Comparison of ENCODE assay signal across 12 cellular contexts in the genomic region with DNA sequence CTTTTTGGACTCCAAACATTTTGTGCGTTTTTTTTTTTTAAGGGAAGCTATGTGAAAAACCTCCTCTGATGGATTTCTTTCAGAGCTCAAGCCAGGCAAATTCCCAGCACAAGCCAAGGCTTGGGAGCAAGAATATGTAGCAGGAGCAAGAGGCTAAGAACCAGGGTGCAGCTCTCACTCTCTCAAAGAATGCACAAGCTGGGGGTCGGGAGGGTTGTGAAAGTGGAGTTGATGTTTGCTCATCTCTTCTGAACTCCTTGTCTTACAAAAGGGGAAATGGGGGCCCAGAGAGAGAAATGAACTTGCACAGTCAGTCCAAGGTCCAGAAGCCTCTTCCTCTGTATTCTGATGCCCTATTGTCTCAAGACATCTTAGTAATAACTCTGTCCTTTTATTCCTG. TPM values are rescaled to one million over a fixed set of nuclear protein-coding genes. Genes with fewer than 3 reads are reported as not detected.
DNase-seq lines count a peak whose midpoint lies in the region; ATAC-seq, FAIRE-seq and TF ChIP-seq lines count a peak whose summit lies in the region.
"Had no signal": no experiment of that assay in that cellular context is flagged by ENCODE, and none has a peak within 500 bp of the region (broad histone marks: within the 10 kb centered on the region; RNA-seq: fewer than 3 reads in every experiment).

No MANE protein-coding gene starts in this region.

- no peaks in the 10 kb centered on the region for H3K27me3 Mint-ChIP-seq in CD4-positive, CD25-positive, alpha-beta regulatory T cell

- RAD21 ChIA-PET in GM12878 (lab: Charles Lee; ENCODE audit: unreplicated experiment): interaction anchor here (0.7 to 11.7 kb wide), 13 partner anchors 9 to 178 kb away, joined by 3 to 196 read pairs (median 8); partner anchors contain the start of gene TRAF1

- POLR2A ChIA-PET in GM12878 (lab: Charles Lee): interaction anchor here (0.6 to 18.1 kb wide), 12 partner anchors 9 to 141 kb away, joined by 3 to 383 read pairs (median 4); no protein-coding TSS in a partner anchor

- H3K4me3 ChIP-seq in CD4-positive, CD25-positive, alpha-beta regulatory T cell (ENCODE audit: low read depth, low read length): peak overlapping the region; percentile 26
- H3K4me3 ChIP-seq in Loucy (ENCODE audit: low read length, poor library complexity, severe bottlenecking) (no peak overlapping the region), GM12878 (peak overlapping the region; percentile 16; the same call in 1 of the 2 replicates), neutrophil (ENCODE audit: low read depth in 1 of 2, low read length in 1 of 2) (no peak overlapping the region)

- H3K9me3 Mint-ChIP-seq in CD4-positive, CD25-positive, alpha-beta regulatory T cell: no peaks in the 10 kb centered on the region

- SMC1A ChIA-PET in GM12878 (lab: Charles Lee; ENCODE audit: uncharacterized antibody, unreplicated experiment): interaction anchor here (1.0 to 26.1 kb wide), 11 partner anchors 9 to 178 kb away, joined by 3 to 522 read pairs (median 9); partner anchors contain the start of gene TRAF1

- no peak for TF ChIP-seq POLR2A in GM12878 (IDR thresholded peaks at IDR 0.05; ENCODE audit: low read depth, low read length)

- TF ChIP-seq CTCF in Loucy (conservative IDR thresholded peaks at IDR 0.05; ENCODE audit: low read length): no peak
- TF ChIP-seq CTCF in GM12878 (IDR thresholded peaks at IDR 0.05 in 2 of 3, conservative IDR thresholded peaks at IDR 0.05 in 1 of 3; ENCODE audit: control insufficient read depth in 2 of 3, extremely low read depth in 1 of 3, insufficient read depth in 1 of 3, low read depth in 3 of 3, low read length in 3 of 3): no peak
- no peak for TF ChIP-seq CTCF in neutrophil (IDR thresholded peaks at IDR 0.05)

- no peak for ATAC-seq in CD4-positive, CD25-positive, alpha-beta regulatory T cell (ENCODE audit: low read depth in 2 of 2)
- ATAC-seq in GM12878: peak; percentile 16
- ATAC-seq in GM18867 (IDR thresholded peaks at IDR 0.05; ENCODE audit: unreplicated experiment): no peak
- no peak for ATAC-seq in HG03045 (IDR thresholded peaks at IDR 0.05; ENCODE audit: unreplicated experiment)

- CTCF ChIA-PET in GM12878 (lab: Yijun Ruan, JAX): interaction anchor here (1.4 to 11.9 kb wide), 12 partner anchors 8 to 179 kb away, joined by 3 to 110 read pairs (median 10); no protein-coding TSS in a partner anchor

- H3K4me3 Mint-ChIP-seq in CD4-positive, CD25-positive, alpha-beta regulatory T cell: peak overlapping the region in 3 of 4 donors; percentile 11 to 40 (median 13)

- peak overlapping the region; percentile 99 for H3K27ac ChIP-seq in CD4-positive, CD25-positive, alpha-beta regulatory T cell (ENCODE audit: insufficient read depth, low read length, poor library complexity, severe bottlenecking)
- peak overlapping the region; percentile 96 for H3K27ac ChIP-seq in GM12878 (ENCODE audit: control insufficient read depth, insufficient read depth)
- H3K27ac ChIP-seq in neutrophil: peak overlapping the region; percentile 49

- TF ChIP-seq EP300 in GM12878 (IDR thresholded peaks at IDR 0.05; ENCODE audit: borderline replicate concordance in 1 of 2, control insufficient read depth in 1 of 2, low read depth in 2 of 2, low read length in 2 of 2): no peak

- no peak for TF ChIP-seq RAD21 in GM12878 (IDR thresholded peaks at IDR 0.05; ENCODE audit: insufficient read depth, low read depth, low read length)

- H3K4me1 Mint-ChIP-seq in CD4-positive, CD25-positive, alpha-beta regulatory T cell: peaks cover 10 to 79% (median 62%) of the 10 kb centered on the region in 4 donors

- H4K20me1 ChIP-seq in Loucy (ENCODE audit: insufficient read depth, low read length, poor library complexity, severe bottlenecking): no peaks in the 10 kb centered on the region
- no peaks in the 10 kb centered on the region for H4K20me1 ChIP-seq in GM12878 (ENCODE audit: control insufficient read depth, insufficient read depth)

- peaks cover 79% of the 10 kb centered on the region for H3K4me1 ChIP-seq in CD4-positive, CD25-positive, alpha-beta regulatory T cell (ENCODE audit: control insufficient read depth, insufficient read depth, low read length, poor library complexity, severe bottlenecking)
- H3K4me1 ChIP-seq in Loucy (ENCODE audit: insufficient read depth, low read length, poor library complexity, severe bottlenecking) (peaks cover 81% of the 10 kb centered on the region), GM12878 (ENCODE audit: control insufficient read depth, insufficient read depth, low read length) (peaks cover 58% of the 10 kb centered on the region), neutrophil (ENCODE audit: control insufficient read depth in 1 of 2, insufficient read depth in 1 of 2, low read depth in 1 of 2, low read length in 1 of 2) (peaks cover 41 to 44% of the 10 kb centered on the region in 2 experiments)

- H2AFZ ChIP-seq in Loucy (ENCODE audit: low read length): no peak overlapping the region
- no peak overlapping the region for H2AFZ ChIP-seq in GM12878 (ENCODE audit: control insufficient read depth, low read depth, low read length)

- H3K4me2 ChIP-seq in Loucy (ENCODE audit: low read depth, low read length, poor library complexity, severe bottlenecking): no peak overlapping the region
- H3K4me2 ChIP-seq in GM12878 (ENCODE audit: control insufficient read depth, insufficient read depth): peak overlapping the region; percentile 64

- H3K36me3 Mint-ChIP-seq in CD4-positive, CD25-positive, alpha-beta regulatory T cell: no peaks in the 10 kb centered on the region

- in situ Hi-C loops in GM12878 (cut with MboI): no loop called here

- no peaks in the 10 kb centered on the region for H3K9me3 ChIP-seq in CD4-positive, CD25-positive, alpha-beta regulatory T cell (ENCODE audit: control insufficient read depth in 2 of 2, low read length in 2 of 2)
- H3K9me3 ChIP-seq in Loucy (ENCODE audit: insufficient read depth, low read depth, low read length): no peaks in the 10 kb centered on the region
- no peaks in the 10 kb centered on the region for H3K9me3 ChIP-seq in GM12878 (replicated peaks; ENCODE audit: control insufficient read depth, insufficient read depth, low read length)
- H3K9me3 ChIP-seq in neutrophil: no peaks in the 10 kb centered on the region

- H3K9me2 ChIP-seq in Loucy (replicated peaks; ENCODE audit: low read depth, low read length): no peaks in the 10 kb centered on the region

- intact Hi-C loops in GM12878 (cut with micrococcal nuclease; ENCODE audit: unreplicated experiment): loop anchor here (5.0 kb wide), 2 partner anchors 138 to 142 kb away; partner anchors contain the start of genes CNTRL and FBXW2

- DNase-seq in CD4-positive, CD25-positive, alpha-beta regulatory T cell: no peak
- DNase-seq in GM12878 (ENCODE audit: low read depth, low spot score) (no peak), urothelium cell line (ENCODE audit: low spot score) (no peak), kidney glomerular epithelial cell (lab: John Stamatoyannopoulos, UW) (no peak)
- DNase-seq: NCI-H226; stimulated activated CD4-positive, alpha-beta T cell treated with anti-CD3 and anti-CD28 coated beads, Interleukin-15, amount 100 ng/mL, for 24 hours had no signal

- BruUV-seq in GM12878 (replicated peaks; lab: Mats Ljungman, UMichigan): no TSS peak

- H3K27me3 ChIP-seq in CD4-positive, CD25-positive, alpha-beta regulatory T cell (ENCODE audit: control insufficient read depth, insufficient read depth, low read length): no peaks in the 10 kb centered on the region
- no peaks in the 10 kb centered on the region for H3K27me3 ChIP-seq in Loucy (ENCODE audit: insufficient read depth, low read length, poor library complexity, severe bottlenecking)
- H3K27me3 ChIP-seq in GM12878 (replicated peaks in 1 of 2; ENCODE audit: control insufficient read depth in 2 of 2, insufficient read depth in 2 of 2, low read length in 1 of 2): no peaks in the 10 kb centered on the region
- H3K27me3 ChIP-seq in neutrophil: no peaks in the 10 kb centered on the region

- no peaks in the 10 kb centered on the region for H3K36me3 ChIP-seq in CD4-positive, CD25-positive, alpha-beta regulatory T cell (ENCODE audit: control insufficient read depth, insufficient read depth, low read length)
- H3K36me3 ChIP-seq in Loucy (ENCODE audit: insufficient read depth, low read length) (no peaks in the 10 kb centered on the region), GM12878 (ENCODE audit: control insufficient read depth in 2 of 2, insufficient read depth in 2 of 2, low read length in 1 of 2) (no peaks in the 10 kb centered on the region), neutrophil (no peaks in the 10 kb centered on the region)

- no peaks in the 10 kb centered on the region for H3K79me2 ChIP-seq in Loucy (ENCODE audit: insufficient read depth, low read length)
- peaks cover 20% of the 10 kb centered on the region for H3K79me2 ChIP-seq in GM12878 (ENCODE audit: control insufficient read depth, insufficient read depth, low read length)

- FAIRE-seq in GM12878 (lab: Jason Lieb, UNC) (peak; percentile 23), urothelium cell line (lab: Jason Lieb, UNC) (no peak)
- FAIRE-seq: colon, G401.6 had no signal

- H3K9ac ChIP-seq in Loucy (ENCODE audit: low read depth, low read length, poor library complexity, severe bottlenecking) (peak overlapping the region; percentile 70), GM12878 (ENCODE audit: control insufficient read depth, insufficient read depth, low read length) (peak overlapping the region; percentile 31; the same call in 1 of the 2 replicates)

- WGBS in GM12878 (ENCODE audit: insufficient coverage, insufficient replicate concordance, low lambda C conversion rate, missing lambda C conversion rate): 0% methylated on average over 2 of the region's 2 CpGs

- peak overlapping the region; percentile 99 to 100 (median 100) for H3K27ac Mint-ChIP-seq in CD4-positive, CD25-positive, alpha-beta regulatory T cell

- peaks cover 9% of the 10 kb centered on the region; the same call in 1 of the 2 replicates for H3F3A ChIP-seq in Loucy (ENCODE audit: low read depth)

RNA-seq across cellular contexts. Expression of gene TRAF1, which starts 7.7 kb away (rescaled TPM):
- total RNA-seq in CD4-positive, CD25-positive, alpha-beta regulatory T cell: 167 TPM
- 10 to 100 TPM; 13.5 to 18.7 (median 16.5) TPM for polyA plus RNA-seq in CD4-positive, CD25-positive, alpha-beta regulatory T cell
- 317 and 349 TPM in 2 replicates for total RNA-seq in GM12878 (2013; cell fraction: nucleolus; rRNA removed)
- 144 and 153 TPM in 2 replicates for total RNA-seq in GM12878 (2014; rRNA removed)
- total RNA-seq in GM12878 (2014; rRNA removed; fragmentation: Illumina TruSeq; extraction: Trizol): 111 and 116 TPM in 2 replicates
- 163 and 164 TPM in 2 replicates for total RNA-seq in GM12878 (2021)
- polyA plus RNA-seq in GM12878 (2011; ENCODE audit: low read depth): 44.2 TPM
- polyA plus RNA-seq in GM12878 (2011; rRNA removed): 106 and 147 TPM in 2 replicates
- 186 and 209 TPM in 2 replicates for polyA plus RNA-seq in GM12878 (2011; cell fraction: cytosol; rRNA removed)
- polyA plus RNA-seq in GM12878 (2011; cell fraction: nucleus; rRNA removed): 205 and 241 TPM in 2 replicates
- 65.1 and 86.6 TPM in 2 replicates for polyA plus RNA-seq in GM12878 (2012)
- 82.8 and 140 TPM in 2 replicates for polyA plus RNA-seq in GM12878 (2014; fragmentation: Illumina TruSeq; extraction: Trizol)
- polyA plus RNA-seq in GM12878 (2014; fragmentation: Nextera tagmentation; extraction: Ambion mirVana): 10 to 100 TPM; 13.8 to 16.6 TPM
- polyA plus RNA-seq in GM12878 (2014; rRNA removed): 153 and 156 TPM in 2 replicates
- polyA plus RNA-seq in GM12878 (2016; fragmentation: Nextera tagmentation; extraction: Ambion mirVana): 10 to 100 TPM; 69.6 to 79.5 TPM
- polyA minus RNA-seq in GM12878 (2011; rRNA and poly(A)+ RNA removed): 194 and 283 TPM in 2 replicates
- 61.2 and 66.6 TPM in 2 replicates for polyA minus RNA-seq in GM12878 (2011; cell fraction: cytosol; rRNA and poly(A)+ RNA removed)
- 99.3 and 141 TPM in 2 replicates for polyA minus RNA-seq in GM12878 (2011; cell fraction: nucleus; rRNA and poly(A)+ RNA removed)

RNA-seq across cellular contexts. Expression of gene PHF19, which starts 57.3 kb away (rescaled TPM):
- total RNA-seq in CD4-positive, CD25-positive, alpha-beta regulatory T cell: 149 TPM
- 10 to 100 TPM; 21.4 to 43.2 (median 31.9) TPM for polyA plus RNA-seq in CD4-positive, CD25-positive, alpha-beta regulatory T cell
- 127 and 130 TPM in 2 replicates for total RNA-seq in GM12878 (2013; cell fraction: nucleolus; rRNA removed)
- total RNA-seq in GM12878 (2014; rRNA removed) (74.9 and 81.1 TPM in 2 replicates), GM12878 (2014; rRNA removed; fragmentation: Illumina TruSeq; extraction: Trizol) (63.1 and 74.8 TPM in 2 replicates), GM12878 (2021) (116 and 133 TPM in 2 replicates)
- polyA plus RNA-seq in GM12878 (2011; ENCODE audit: low read depth): 38.7 TPM
- polyA plus RNA-seq in GM12878 (2011; rRNA removed) (45.5 and 71.1 TPM in 2 replicates), GM12878 (2014; fragmentation: Illumina TruSeq; extraction: Trizol) (64.7 and 94.2 TPM in 2 replicates), GM12878 (2014; fragmentation: Nextera tagmentation; extraction: Ambion mirVana) (10 to 100 TPM; 26.0 to 50.2 TPM), GM12878 (2014; rRNA removed) (98.6 and 106 TPM in 2 replicates), GM12878 (2016; fragmentation: Nextera tagmentation; extraction: Ambion mirVana) (100 to 1,000 TPM in 1 of 2 experiments, 10 to 100 TPM in 1; 97.9 to 113 TPM)
- polyA plus RNA-seq in GM12878 (2011; cell fraction: cytosol; rRNA removed): 118 and 119 TPM in 2 replicates
- 334 and 350 TPM in 2 replicates for polyA plus RNA-seq in GM12878 (2011; cell fraction: nucleus; rRNA removed)
- polyA plus RNA-seq in GM12878 (2012): 63.6 and 78.6 TPM in 2 replicates
- 85.9 and 103 TPM in 2 replicates for polyA minus RNA-seq in GM12878 (2011; rRNA and poly(A)+ RNA removed)
- polyA minus RNA-seq in GM12878 (2011; cell fraction: cytosol; rRNA and poly(A)+ RNA removed): 31.7 and 47.3 TPM in 2 replicates
- polyA minus RNA-seq in GM12878 (2011; cell fraction: nucleus; rRNA and poly(A)+ RNA removed): 69.5 and 128 TPM in 2 replicates

Comparison
In these comparisons a context has a peak if more than half of its experiments do, and no peak if none do; other contexts are left out.
1. H3K27ac ChIP-seq: peak in every context shown above with its lines; median percentile 99 in CD4-positive, CD25-positive, alpha-beta regulatory T cell; 96 in GM12878; 49 in neutrophil.
2. H3K4me3 ChIP-seq: peak in CD4-positive, CD25-positive, alpha-beta regulatory T cell (single experiment) and GM12878 (single experiment); none in Loucy (single experiment) and neutrophil (0 of 2).